Comparison of ENCODE assay signal across 1 cellular context in genomic region chr20:36904690-36905089, GRCh38.
TF ChIP-seq lines count a peak whose summit lies in the region.

No MANE protein-coding gene starts in this region.

TF ChIP-seq in GM12878, 131 proteins besides CTCF, POLR2A, EP300 and RAD21:
- TF ChIP-seq RELB (IDR thresholded peaks at IDR 0.05; ENCODE audit: low read depth) (no peak), ATF7 (IDR thresholded peaks at IDR 0.05; ENCODE audit: low read depth) (no peak), ZZZ3 (IDR thresholded peaks at IDR 0.05; ENCODE audit: control insufficient read depth, insufficient read length, low read depth) (no peak), E2F4 (IDR thresholded peaks at IDR 0.05; ENCODE audit: low read depth, low read length) (no peak)
TF ChIP-seq in GM12878: peak in this region for 0.
